Comparison of ENCODE assay signal across 13 cellular contexts in genomic region chr3:38507120-38507519, GRCh38. TPM values are rescaled to one million over a fixed set of nuclear protein-coding genes. Genes with fewer than 3 reads are reported as not detected.
DNase-seq lines count a peak whose midpoint lies in the region; ATAC-seq, FAIRE-seq and TF ChIP-seq lines count a peak whose summit lies in the region.
"Had no signal": no experiment of that assay in that cellular context is flagged by ENCODE, and none has a peak within 500 bp of the region (broad histone marks: within the 10 kb centered on the region; RNA-seq: fewer than 3 reads in every experiment).

No MANE protein-coding gene starts in this region.

- H3K27ac ChIP-seq in left lung: no peak overlapping the region
- H3K27ac ChIP-seq: gastrocnemius medialis had no signal

- no peaks in the 10 kb centered on the region for H3K4me1 ChIP-seq in left lung
- H3K4me1 ChIP-seq: gastrocnemius medialis had no signal

- peak; percentile 96 for ATAC-seq in GM19468 (IDR thresholded peaks at IDR 0.05; ENCODE audit: extremely low read depth, unreplicated experiment)
- ATAC-seq in HG02884 (IDR thresholded peaks at IDR 0.05; ENCODE audit: unreplicated experiment): peak; percentile 98
- ATAC-seq in HG03558 (IDR thresholded peaks at IDR 0.05; ENCODE audit: extremely low read depth, unreplicated experiment): peak; percentile 98
- no peak for ATAC-seq in left lung
- ATAC-seq: gastrocnemius medialis; stimulated activated effector memory CD8-positive, alpha-beta T cell treated with anti-CD3 and anti-CD28 coated beads, Interleukin-12 subunit alpha, Interleukin-12 subunit beta, amount 100 ng/mL, for 72 hours had no signal

- peak; percentile 30 for DNase-seq in GM18507 (ENCODE audit: extremely low spot score, insufficient read length, low read depth)
- no peak for DNase-seq in activated naive CD4-positive, alpha-beta T cell treated with anti-CD3 and anti-CD28 coated beads for 36 hours
- DNase-seq in left lung: no peak
- DNase-seq in activated gamma-delta T cell (lab: John Stamatoyannopoulos, UW): no peak
- DNase-seq in hepatic stellate cell (ENCODE audit: low spot score): no peak
- DNase-seq: activated CD4-positive, alpha-beta memory T cell treated with anti-CD3 and anti-CD28 coated beads, Interleukin-2, amount 10 ng/mL, durations not matched to agents 7 days and 5 days; gastrocnemius medialis; NCI-H1092 treated with DMSO at 0.1 percent for 48 hours; stimulated activated CD4-positive, alpha-beta T cell treated with anti-CD3 and anti-CD28 coated beads, Interleukin-12 subunit alpha, Interleukin-12 subunit beta, amount 100 ng/mL, for 4 hours had no signal

- no peak overlapping the region for H3K4me3 Mint-ChIP-seq in activated naive CD4-positive, alpha-beta T cell treated with anti-CD3 and anti-CD28 coated beads for 36 hours
- H3K4me3 Mint-ChIP-seq: activated CD4-positive, alpha-beta memory T cell treated with anti-CD3 and anti-CD28 coated beads, Interleukin-2, amount 10 ng/mL, durations not matched to agents 7 days and 5 days; stimulated activated effector memory CD8-positive, alpha-beta T cell treated with anti-CD3 and anti-CD28 coated beads, Interleukin-12 subunit alpha, Interleukin-12 subunit beta, amount 100 ng/mL, for 72 hours had no signal

- H3K4me3 ChIP-seq in left lung: no peak overlapping the region
- H3K4me3 ChIP-seq: gastrocnemius medialis had no signal

- TF ChIP-seq CTCF in left lung (IDR thresholded peaks at IDR 0.05): no peak

- H3K36me3 Mint-ChIP-seq in activated naive CD4-positive, alpha-beta T cell treated with anti-CD3 and anti-CD28 coated beads for 36 hours (ENCODE audit: low read depth): peaks cover 22% of the 10 kb centered on the region

- peaks cover 0 to 87% of the 10 kb centered on the region in 2 donors for H3K36me3 ChIP-seq in left lung

- CTCF ChIA-PET in activated naive CD4-positive, alpha-beta T cell treated with anti-CD3 and anti-CD28 coated beads for 36 hours (lab: Charles Lee): interaction anchor here (6.6 kb wide), 1 partner anchor 14 kb away, joined by 29 read pairs; no protein-coding TSS in a partner anchor

- intact Hi-C loops in activated naive CD4-positive, alpha-beta T cell treated with anti-CD3 and anti-CD28 coated beads for 36 hours (cut with micrococcal nuclease): no loop called here
- intact Hi-C loops in left lung (cut with DNase I): no loop called here

- no peaks in the 10 kb centered on the region for H3K27me3 ChIP-seq in left lung
- H3K27me3 ChIP-seq: gastrocnemius medialis had no signal

- H3K9me3 Mint-ChIP-seq in activated naive CD4-positive, alpha-beta T cell treated with anti-CD3 and anti-CD28 coated beads for 36 hours: no peaks in the 10 kb centered on the region
- H3K9me3 Mint-ChIP-seq: activated CD4-positive, alpha-beta memory T cell treated with anti-CD3 and anti-CD28 coated beads, Interleukin-2, amount 10 ng/mL, durations not matched to agents 7 days and 5 days; stimulated activated effector memory CD8-positive, alpha-beta T cell treated with anti-CD3 and anti-CD28 coated beads, Interleukin-12 subunit alpha, Interleukin-12 subunit beta, amount 100 ng/mL, for 72 hours had no signal

- no peaks in the 10 kb centered on the region for H3K27me3 Mint-ChIP-seq in activated naive CD4-positive, alpha-beta T cell treated with anti-CD3 and anti-CD28 coated beads for 36 hours (ENCODE audit: low read depth)
- H3K27me3 Mint-ChIP-seq: activated CD4-positive, alpha-beta memory T cell treated with anti-CD3 and anti-CD28 coated beads, Interleukin-2, amount 10 ng/mL, durations not matched to agents 7 days and 5 days had no signal

- no peaks in the 10 kb centered on the region for H3K4me1 Mint-ChIP-seq in activated naive CD4-positive, alpha-beta T cell treated with anti-CD3 and anti-CD28 coated beads for 36 hours (ENCODE audit: low read depth)
- H3K4me1 Mint-ChIP-seq: activated CD4-positive, alpha-beta memory T cell treated with anti-CD3 and anti-CD28 coated beads, Interleukin-2, amount 10 ng/mL, durations not matched to agents 7 days and 5 days had no signal

- FAIRE-seq in GM18507 (lab: Jason Lieb, UNC): peak; percentile 76

- no peaks in the 10 kb centered on the region for H3K9me3 ChIP-seq in left lung
- H3K9me3 ChIP-seq: gastrocnemius medialis had no signal

- H3K27ac Mint-ChIP-seq in activated naive CD4-positive, alpha-beta T cell treated with anti-CD3 and anti-CD28 coated beads for 36 hours: no peak overlapping the region
- H3K27ac Mint-ChIP-seq: activated CD4-positive, alpha-beta memory T cell treated with anti-CD3 and anti-CD28 coated beads, Interleukin-2, amount 10 ng/mL, durations not matched to agents 7 days and 5 days; stimulated activated effector memory CD8-positive, alpha-beta T cell treated with anti-CD3 and anti-CD28 coated beads, Interleukin-12 subunit alpha, Interleukin-12 subunit beta, amount 100 ng/mL, for 72 hours had no signal

RNA-seq across cellular contexts. Expression of gene EXOG, which starts 11.0 kb away (rescaled TPM):
- 10 to 100 TPM; 15.9 to 17.3 TPM for total RNA-seq in activated naive CD4-positive, alpha-beta T cell treated with anti-CD3 and anti-CD28 coated beads for 36 hours
- 10 to 100 TPM; 12.8 to 14.4 TPM for total RNA-seq in left lung

RNA-seq across cellular contexts. Expression of gene ACVR2B, which starts 53.4 kb away (rescaled TPM):
- total RNA-seq in activated naive CD4-positive, alpha-beta T cell treated with anti-CD3 and anti-CD28 coated beads for 36 hours: 1 to 10 TPM; 6.5 to 6.9 TPM
- total RNA-seq in left lung: 1 to 10 TPM; 5.2 TPM
